Comparison of ENCODE assay signal across 1 cellular context in genomic region chr2:9980520-9980919, GRCh38.
TF ChIP-seq lines count a peak whose summit lies in the region.

No MANE protein-coding gene starts in this region.

TF ChIP-seq in GM23338, 12 proteins besides CTCF, POLR2A, EP300 and RAD21:
- TF ChIP-seq ZNF462 (CRISPR knock-in tag; IDR thresholded peaks at IDR 0.05), result no peak
- no peak for TF ChIP-seq REST (IDR thresholded peaks at IDR 0.05; ENCODE audit: unreplicated experiment)
- no peak for TF ChIP-seq POLR2AphosphoS5 (IDR thresholded peaks at IDR 0.05; ENCODE audit: low read depth)
- no peak for TF ChIP-seq ETS1 (IDR thresholded peaks at IDR 0.05)
- no peak for TF ChIP-seq EZH2 (IDR thresholded peaks at IDR 0.05; ENCODE audit: low read depth, unreplicated experiment)
- no peak for TF ChIP-seq ZNF331 (CRISPR knock-in tag; IDR thresholded peaks at IDR 0.05; ENCODE audit: low read depth)
- no peak for TF ChIP-seq ZNF114 (CRISPR knock-in tag; IDR thresholded peaks at IDR 0.05)
- TF ChIP-seq NANOG (IDR thresholded peaks at IDR 0.05; ENCODE audit: borderline replicate concordance), result no peak
- TF ChIP-seq STAT1 (IDR thresholded peaks at IDR 0.05; ENCODE audit: unreplicated experiment), result no peak
- TF ChIP-seq JUNB (IDR thresholded peaks at IDR 0.05; ENCODE audit: unreplicated experiment), result no peak
- no peak for TF ChIP-seq CREB1 (CRISPR knock-in tag; IDR thresholded peaks at IDR 0.05; ENCODE audit: low read depth)
- TF ChIP-seq EZH2phosphoT487 (IDR thresholded peaks at IDR 0.05; ENCODE audit: unreplicated experiment), result no peak
TF ChIP-seq in GM23338: peak in this region for 0.
